ENCODE assay signal across 32 cellular contexts in the genomic region with DNA sequence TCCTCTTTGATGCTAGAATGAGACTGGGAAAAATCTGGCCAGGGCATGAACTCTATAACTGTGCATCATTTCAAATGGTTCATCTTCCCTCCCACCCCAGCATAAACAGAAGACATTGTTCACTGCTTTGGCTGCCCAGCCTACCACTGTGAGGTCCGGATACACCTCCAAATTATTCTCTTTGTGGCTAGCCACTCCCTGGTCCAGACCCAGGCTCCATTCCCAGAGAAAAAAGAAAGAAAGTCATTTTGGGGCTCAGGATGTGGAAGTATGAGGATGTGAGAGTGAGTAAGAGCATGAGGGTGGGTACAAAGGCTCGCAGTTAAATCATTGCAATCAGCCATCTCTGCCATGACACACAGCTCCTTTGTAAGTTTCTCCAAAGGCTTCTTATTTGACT.
DNase-seq lines count a peak whose midpoint lies in the region; ATAC-seq, FAIRE-seq and TF ChIP-seq lines count a peak whose summit lies in the region.
"Had no signal": no experiment of that assay in that cellular context is flagged by ENCODE, and none has a peak within 500 bp of the region (broad histone marks: within the 10 kb centered on the region; RNA-seq: fewer than 3 reads in every experiment).

No MANE protein-coding gene starts in this region.

- H3K27me3 ChIP-seq in SJSA1 (replicated peaks) (no peaks in the 10 kb centered on the region), foreskin keratinocyte (no peaks in the 10 kb centered on the region)
- no peaks in the 10 kb centered on the region for H3K27me3 ChIP-seq in effector memory CD4-positive, alpha-beta T cell (replicated peaks; ENCODE audit: control insufficient read depth, insufficient read depth, low read length, poor library complexity, severe bottlenecking)
- H3K27me3 ChIP-seq: ascending aorta, BE2C, pancreas, stomach, tibial artery had no signal

- no peaks in the 10 kb centered on the region for H3K36me3 ChIP-seq in SJSA1
- no peaks in the 10 kb centered on the region for H3K36me3 ChIP-seq in effector memory CD4-positive, alpha-beta T cell (ENCODE audit: control insufficient read depth, insufficient read depth, low read length)
- H3K36me3 ChIP-seq: ascending aorta, BE2C, pancreas, stomach, tibial artery had no signal

- TF ChIP-seq POLR2A in H54 (IDR thresholded peaks at IDR 0.05; ENCODE audit: low read depth, low read length), result no peak

- DNase-seq in AG08395 (ENCODE audit: low spot score) (peak; percentile 24), H54 (ENCODE audit: insufficient read length, low spot score) (peak; percentile 35), SJSA1 (ENCODE audit: low read depth in 1 of 2, low spot score in 2 of 2) (peak; percentile 58 to 78), foreskin keratinocyte (peak in 1 of 2 donors; percentile 42), NCI-H2029 treated with DMSO at 0.1 percent for 48 hours (lab: John Stamatoyannopoulos, UW) (no peak), SIG-M5 treated with dmso at 0.1 percent for 504 hours (lab: John Stamatoyannopoulos, UW; ENCODE audit: unreplicated experiment) (no peak)
- no peak for DNase-seq in effector memory CD4-positive, alpha-beta T cell
- DNase-seq: activated CD4-positive, alpha-beta T cell treated with anti-CD3 and anti-CD28 coated beads for 48 hours; activated CD8-positive, alpha-beta memory T cell treated with anti-CD3 and anti-CD28 coated beads for 24 hours; activated effector memory CD4-positive, alpha-beta T cell treated with Interleukin-2 at 50 U/mL for 16 hours; activated naive CD8-positive, alpha-beta T cell treated with anti-CD3 and anti-CD28 coated beads, Interleukin-2, amount 10 ng/mL, durations not matched to agents 7 days and 5 days; BE2C; CD8-positive, alpha-beta memory T cell; GDM1; head of caudate nucleus; kidney; NCI-H1105; NCI-H1930; NCI-H748 treated with DMSO at 0.1 percent for 48 hours; pancreas; RPMI8226; stimulated activated CD4-positive, alpha-beta T cell treated with anti-CD3 and anti-CD28 coated beads, Interleukin-2, amount 100 ng/mL, for 24 hours; stomach; tibial artery had no signal

- no peak overlapping the region for H3K4me3 ChIP-seq in SJSA1
- no peak overlapping the region for H3K4me3 ChIP-seq in effector memory CD4-positive, alpha-beta T cell (ENCODE audit: insufficient read depth, low read depth, low read length, poor library complexity, severe bottlenecking)
- H3K4me3 ChIP-seq: A549, ascending aorta, pancreas, smooth muscle cell, stomach, tibial artery had no signal

- no peak for TF ChIP-seq CTCF in foreskin keratinocyte (conservative IDR thresholded peaks at IDR 0.05)

- FAIRE-seq in H54 (lab: Jason Lieb, UNC), result peak; percentile 93
- FAIRE-seq: A549, HepG2, kidney, pancreas had no signal

- no peaks in the 10 kb centered on the region for H3K9me3 ChIP-seq in SJSA1 (replicated peaks)
- no peaks in the 10 kb centered on the region for H3K9me3 ChIP-seq in effector memory CD4-positive, alpha-beta T cell (ENCODE audit: control insufficient read depth, low read length)
- H3K9me3 ChIP-seq: ascending aorta, BE2C, pancreas, stomach, tibial artery had no signal

- peaks cover 27% of the 10 kb centered on the region for H3K4me1 ChIP-seq in SJSA1 (replicated peaks)
- H3K4me1 ChIP-seq in foreskin keratinocyte, result peaks cover 19% of the 10 kb centered on the region
- no peaks in the 10 kb centered on the region for H3K4me1 ChIP-seq in effector memory CD4-positive, alpha-beta T cell (ENCODE audit: control insufficient read depth, insufficient read depth, low read length, poor library complexity, severe bottlenecking)
- H3K4me1 ChIP-seq: A549, ascending aorta, BE2C, pancreas, stomach, tibial artery had no signal

- peak overlapping the region; percentile 87 for H3K27ac ChIP-seq in SJSA1
- no peak overlapping the region for H3K27ac ChIP-seq in foreskin keratinocyte
- H3K27ac ChIP-seq in effector memory CD4-positive, alpha-beta T cell (ENCODE audit: insufficient read depth, low read length, poor library complexity, severe bottlenecking), result no peak overlapping the region
- H3K27ac ChIP-seq: ascending aorta, HL-60, pancreas, stomach, tibial artery, VCaP had no signal

- ATAC-seq in foreskin keratinocyte, result peak; percentile 68
- ATAC-seq in GM19455 (IDR thresholded peaks at IDR 0.05; ENCODE audit: unreplicated experiment), result no peak
- ATAC-seq: A549; HepG2; natural killer cell treated with Interleukin-12 subunit alpha and Interleukin-12 subunit beta and Interleukin-15 and Interleukin-18, amount 100 ng/mL, for 72 hours; pancreas had no signal

Comparison
In these comparisons a context has a peak if more than half of its experiments do, and no peak if none do; other contexts are left out.
1. DNase-seq: peak in AG08395 (single experiment), H54 (single experiment) and SJSA1 (2 of 2); none in NCI-H2029 treated with DMSO at 0.1 percent for 48 hours (single experiment), effector memory CD4-positive, alpha-beta T cell (0 of 3) and SIG-M5 treated with dmso at 0.1 percent for 504 hours (single experiment).